1 cellular context compared by ENCODE assay signal in the genomic region with DNA sequence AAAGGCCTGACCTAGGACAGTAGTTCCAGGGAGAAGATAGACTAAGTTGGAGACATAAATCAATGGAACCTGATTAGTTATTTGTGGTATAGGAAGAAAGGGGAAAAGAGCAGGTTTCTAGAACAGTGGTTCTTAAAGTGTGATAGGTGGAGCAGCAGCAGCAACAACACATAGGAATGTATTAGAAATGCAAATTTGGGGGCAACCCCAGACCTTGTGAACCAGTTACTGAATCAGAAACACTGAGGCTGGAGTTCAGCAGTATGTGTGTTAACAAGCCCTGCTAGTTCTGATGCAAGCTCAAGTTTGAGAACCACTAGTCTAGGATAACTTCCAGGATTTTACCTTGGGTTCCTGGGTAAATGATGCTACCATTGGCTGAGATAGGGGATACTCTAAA.
TF ChIP-seq lines count a peak whose summit lies in the region.

No MANE protein-coding gene starts in this region.

TF ChIP-seq in GM23338, 12 proteins besides CTCF, POLR2A, EP300 and RAD21 (continued from another document):
- TF ChIP-seq, protein P1, sequence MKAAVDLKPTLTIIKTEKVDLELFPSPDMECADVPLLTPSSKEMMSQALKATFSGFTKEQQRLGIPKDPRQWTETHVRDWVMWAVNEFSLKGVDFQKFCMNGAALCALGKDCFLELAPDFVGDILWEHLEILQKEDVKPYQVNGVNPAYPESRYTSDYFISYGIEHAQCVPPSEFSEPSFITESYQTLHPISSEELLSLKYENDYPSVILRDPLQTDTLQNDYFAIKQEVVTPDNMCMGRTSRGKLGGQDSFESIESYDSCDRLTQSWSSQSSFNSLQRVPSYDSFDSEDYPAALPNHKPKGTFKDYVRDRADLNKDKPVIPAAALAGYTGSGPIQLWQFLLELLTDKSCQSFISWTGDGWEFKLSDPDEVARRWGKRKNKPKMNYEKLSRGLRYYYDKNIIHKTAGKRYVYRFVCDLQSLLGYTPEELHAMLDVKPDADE (IDR thresholded peaks at IDR 0.05): no peak
- TF ChIP-seq ZNF331 (CRISPR knock-in tag; IDR thresholded peaks at IDR 0.05; ENCODE audit: low read depth): no peak
- TF ChIP-seq, protein P2, sequence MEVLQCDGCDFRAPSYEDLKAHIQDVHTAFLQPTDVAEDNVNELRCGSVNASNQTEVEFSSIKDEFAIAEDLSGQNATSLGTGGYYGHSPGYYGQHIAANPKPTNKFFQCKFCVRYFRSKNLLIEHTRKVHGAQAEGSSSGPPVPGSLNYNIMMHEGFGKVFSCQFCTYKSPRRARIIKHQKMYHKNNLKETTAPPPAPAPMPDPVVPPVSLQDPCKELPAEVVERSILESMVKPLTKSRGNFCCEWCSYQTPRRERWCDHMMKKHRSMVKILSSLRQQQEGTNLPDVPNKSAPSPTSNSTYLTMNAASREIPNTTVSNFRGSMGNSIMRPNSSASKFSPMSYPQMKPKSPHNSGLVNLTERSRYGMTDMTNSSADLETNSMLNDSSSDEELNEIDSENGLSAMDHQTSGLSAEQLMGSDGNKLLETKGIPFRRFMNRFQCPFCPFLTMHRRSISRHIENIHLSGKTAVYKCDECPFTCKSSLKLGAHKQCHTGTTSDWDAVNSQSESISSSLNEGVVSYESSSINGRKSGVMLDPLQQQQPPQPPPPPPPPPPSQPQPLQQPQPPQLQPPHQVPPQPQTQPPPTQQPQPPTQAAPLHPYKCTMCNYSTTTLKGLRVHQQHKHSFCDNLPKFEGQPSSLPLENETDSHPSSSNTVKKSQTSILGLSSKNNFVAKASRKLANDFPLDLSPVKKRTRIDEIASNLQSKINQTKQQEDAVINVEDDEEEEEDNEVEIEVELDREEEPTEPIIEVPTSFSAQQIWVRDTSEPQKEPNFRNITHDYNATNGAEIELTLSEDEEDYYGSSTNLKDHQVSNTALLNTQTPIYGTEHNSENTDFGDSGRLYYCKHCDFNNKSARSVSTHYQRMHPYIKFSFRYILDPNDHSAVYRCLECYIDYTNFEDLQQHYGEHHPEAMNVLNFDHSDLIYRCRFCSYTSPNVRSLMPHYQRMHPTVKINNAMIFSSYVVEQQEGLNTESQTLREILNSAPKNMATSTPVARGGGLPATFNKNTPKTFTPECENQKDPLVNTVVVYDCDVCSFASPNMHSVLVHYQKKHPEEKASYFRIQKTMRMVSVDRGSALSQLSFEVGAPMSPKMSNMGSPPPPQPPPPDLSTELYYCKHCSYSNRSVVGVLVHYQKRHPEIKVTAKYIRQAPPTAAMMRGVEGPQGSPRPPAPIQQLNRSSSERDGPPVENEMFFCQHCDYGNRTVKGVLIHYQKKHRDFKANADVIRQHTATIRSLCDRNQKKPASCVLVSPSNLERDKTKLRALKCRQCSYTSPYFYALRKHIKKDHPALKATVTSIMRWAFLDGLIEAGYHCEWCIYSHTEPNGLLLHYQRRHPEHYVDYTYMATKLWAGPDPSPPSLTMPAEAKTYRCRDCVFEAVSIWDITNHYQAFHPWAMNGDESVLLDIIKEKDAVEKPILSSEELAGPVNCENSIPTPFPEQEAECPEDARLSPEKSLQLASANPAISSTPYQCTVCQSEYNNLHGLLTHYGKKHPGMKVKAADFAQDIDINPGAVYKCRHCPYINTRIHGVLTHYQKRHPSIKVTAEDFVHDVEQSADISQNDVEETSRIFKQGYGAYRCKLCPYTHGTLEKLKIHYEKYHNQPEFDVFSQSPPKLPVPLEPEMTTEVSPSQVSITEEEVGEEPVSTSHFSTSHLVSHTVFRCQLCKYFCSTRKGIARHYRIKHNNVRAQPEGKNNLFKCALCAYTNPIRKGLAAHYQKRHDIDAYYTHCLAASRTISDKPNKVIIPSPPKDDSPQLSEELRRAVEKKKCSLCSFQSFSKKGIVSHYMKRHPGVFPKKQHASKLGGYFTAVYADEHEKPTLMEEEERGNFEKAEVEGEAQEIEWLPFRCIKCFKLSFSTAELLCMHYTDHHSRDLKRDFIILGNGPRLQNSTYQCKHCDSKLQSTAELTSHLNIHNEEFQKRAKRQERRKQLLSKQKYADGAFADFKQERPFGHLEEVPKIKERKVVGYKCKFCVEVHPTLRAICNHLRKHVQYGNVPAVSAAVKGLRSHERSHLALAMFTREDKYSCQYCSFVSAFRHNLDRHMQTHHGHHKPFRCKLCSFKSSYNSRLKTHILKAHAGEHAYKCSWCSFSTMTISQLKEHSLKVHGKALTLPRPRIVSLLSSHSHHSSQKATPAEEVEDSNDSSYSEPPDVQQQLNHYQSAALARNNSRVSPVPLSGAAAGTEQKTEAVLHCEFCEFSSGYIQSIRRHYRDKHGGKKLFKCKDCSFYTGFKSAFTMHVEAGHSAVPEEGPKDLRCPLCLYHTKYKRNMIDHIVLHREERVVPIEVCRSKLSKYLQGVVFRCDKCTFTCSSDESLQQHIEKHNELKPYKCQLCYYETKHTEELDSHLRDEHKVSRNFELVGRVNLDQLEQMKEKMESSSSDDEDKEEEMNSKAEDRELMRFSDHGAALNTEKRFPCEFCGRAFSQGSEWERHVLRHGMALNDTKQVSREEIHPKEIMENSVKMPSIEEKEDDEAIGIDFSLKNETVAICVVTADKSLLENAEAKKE (CRISPR knock-in tag; IDR thresholded peaks at IDR 0.05): no peak
- TF ChIP-seq CREB1 (CRISPR knock-in tag; IDR thresholded peaks at IDR 0.05; ENCODE audit: low read depth): no peak
- TF ChIP-seq STAT1 (IDR thresholded peaks at IDR 0.05; ENCODE audit: unreplicated experiment): no peak
- TF ChIP-seq JUNB (IDR thresholded peaks at IDR 0.05; ENCODE audit: unreplicated experiment): no peak
- TF ChIP-seq EZH2 (IDR thresholded peaks at IDR 0.05; ENCODE audit: low read depth, unreplicated experiment): no peak
- no peak for TF ChIP-seq EZH2phosphoT487 (IDR thresholded peaks at IDR 0.05; ENCODE audit: unreplicated experiment)
